In genomic region chr5:14242871-14243383, GRCh38 we compare ENCODE assay signal across 2 cellular contexts.
TF ChIP-seq lines count a peak whose summit lies in the region.

No MANE protein-coding gene starts in this region.

TF ChIP-seq in GM23338, 12 proteins besides CTCF, POLR2A, EP300 and RAD21:
- TF ChIP-seq ZNF462 (CRISPR knock-in tag; IDR thresholded peaks at IDR 0.05) (no peak), EZH2 (IDR thresholded peaks at IDR 0.05; ENCODE audit: low read depth, unreplicated experiment) (no peak), STAT1 (IDR thresholded peaks at IDR 0.05; ENCODE audit: unreplicated experiment) (no peak), CREB1 (CRISPR knock-in tag; IDR thresholded peaks at IDR 0.05; ENCODE audit: low read depth) (no peak), POLR2AphosphoS5 (IDR thresholded peaks at IDR 0.05; ENCODE audit: low read depth) (no peak), REST (IDR thresholded peaks at IDR 0.05; ENCODE audit: unreplicated experiment) (no peak), NANOG (IDR thresholded peaks at IDR 0.05; ENCODE audit: borderline replicate concordance) (no peak)

TF ChIP-seq in IMR-90, 13 proteins besides CTCF, POLR2A, EP300 and RAD21 (continued from another document):
- TF ChIP-seq NFE2L2 (IDR thresholded peaks at IDR 0.05; ENCODE audit: low read depth, low read length) (no peak), RFX5 (IDR thresholded peaks at IDR 0.05; ENCODE audit: low read depth, low read length) (no peak), FOS (IDR thresholded peaks at IDR 0.05; ENCODE audit: low read depth, low read length) (no peak), CEBPB (IDR thresholded peaks at IDR 0.05; ENCODE audit: low read depth, low read length) (no peak), SMC3 (IDR thresholded peaks at IDR 0.05; ENCODE audit: low read depth, low read length) (no peak), RCOR1 (IDR thresholded peaks at IDR 0.05; ENCODE audit: insufficient replicate concordance, low read length) (no peak)
